ENCODE assay signal across 1 cellular context in the genomic region with DNA sequence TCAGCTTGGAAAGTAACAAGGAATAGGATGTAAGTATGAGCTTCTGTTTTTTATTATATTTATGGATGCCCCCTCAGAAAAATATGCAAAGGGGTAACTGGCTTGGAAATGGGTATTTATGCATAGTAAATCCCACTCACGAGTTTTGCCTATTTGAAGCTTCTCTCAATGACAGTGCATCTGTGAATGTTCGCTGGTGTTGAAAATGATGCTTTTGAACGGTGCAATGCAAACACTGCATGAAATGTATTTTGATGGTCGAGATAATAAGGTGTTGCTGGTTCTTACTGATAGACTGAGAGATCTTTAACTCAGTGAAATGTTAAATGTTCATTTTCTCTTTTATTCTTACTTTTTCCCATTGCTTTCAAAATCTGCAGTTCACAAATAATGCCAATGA.
TF ChIP-seq lines count a peak whose summit lies in the region.

No MANE protein-coding gene starts in this region.

TF ChIP-seq in HepG2, 621 proteins besides CTCF, POLR2A, EP300 and RAD21:
- no peak for TF ChIP-seq FOXM1 (CRISPR knock-in tag; IDR thresholded peaks at IDR 0.05)
- TF ChIP-seq ZNF607 (CRISPR knock-in tag; IDR thresholded peaks at IDR 0.05; ENCODE audit: borderline replicate concordance): no peak
- peak; percentile 77 for TF ChIP-seq RBM22 (optimal IDR thresholded peaks at IDR 0.05; ENCODE audit: low read length)
- TF ChIP-seq GATAD2A (CRISPR knock-in tag; IDR thresholded peaks at IDR 0.05): no peak
